Comparison of ENCODE assay signal across 25 cellular contexts in genomic region chr12:15372313-15372712, GRCh38. TPM values are rescaled to one million over a fixed set of nuclear protein-coding genes. Genes with fewer than 3 reads are reported as not detected.
"Had no signal": no experiment of that assay in that cellular context is flagged by ENCODE, and none has a peak within 500 bp of the region (broad histone marks: within the 10 kb centered on the region; RNA-seq: fewer than 3 reads in every experiment).

No MANE protein-coding gene starts in this region.

- H3K4me1 ChIP-seq: adrenal gland, body of pancreas, breast epithelium, Peyer's patch, SJSA1 had no signal

- H3K4me3 ChIP-seq: adrenal gland, body of pancreas, breast epithelium, Peyer's patch, SJSA1 had no signal

- DNase-seq: activated CD4-positive, alpha-beta T cell treated with anti-CD3 and anti-CD28 coated beads for 36 hours; activated CD4-positive, alpha-beta T cell treated with anti-CD3 and anti-CD28 coated beads, Interleukin-2, amount 10 ng/mL, durations not matched to agents 7 days and 5 days; activated CD4-positive, alpha-beta T cell treated with anti-CD3 and anti-CD28 coated beads, Interleukin-2, amount 50 U/mL, for 48 hours; activated CD8-positive, alpha-beta memory T cell treated with anti-CD3 and anti-CD28 coated beads, Interleukin-2, amount 50 U/mL, for 4 hours; activated gamma-delta T cell treated with Interleukin-2 at 50 U/mL for 16 hours; activated naive CD4-positive, alpha-beta T cell treated with anti-CD3 and anti-CD28 coated beads for 36 hours; activated T-cell treated with anti-CD3 and anti-CD28 coated beads for 4 hours; activated T-cell treated with anti-CD3 and anti-CD28 coated beads, Interleukin-2, amount 50 U/mL, for 4 hours; adrenal gland; body of pancreas; NCI-H1092 treated with DMSO at 0.1 percent for 48 hours; NCI-H1436; NCI-H1694; NCI-H1930; NCI-H2081 treated with DMSO at 0.1 percent for 48 hours; NCI-H2171; NCI-H510A; NCI-H526; PC-3; Peyer's patch; RPMI8226; SHP77 treated with DMSO at 0.1 percent for 48 hours; SK-N-SH had no signal

- H3K36me3 ChIP-seq: adrenal gland, breast epithelium, Peyer's patch, SJSA1 had no signal

- H3K9me3 ChIP-seq: adrenal gland, body of pancreas, SJSA1 had no signal

- H3K27me3 ChIP-seq: adrenal gland, body of pancreas, breast epithelium, Peyer's patch, SJSA1 had no signal

- H3K27ac ChIP-seq: adrenal gland, body of pancreas, breast epithelium, Peyer's patch, SJSA1 had no signal

RNA-seq across cellular contexts. Expression of gene PTPRO, which starts 50.0 kb away (rescaled TPM):
- total RNA-seq: PC-3 had no signal
